30 cellular contexts compared by ENCODE assay signal in genomic region chr15:26661727-26662126, GRCh38.
A peak's percentile ranks its signal among the peaks of the same experiment; 100 is the strongest.
DNase-seq lines count a peak whose midpoint lies in the region; ATAC-seq and TF ChIP-seq lines count a peak whose summit lies in the region.
"Had no signal": no experiment of that assay in that cellular context is flagged by ENCODE, and none has a peak within 500 bp of the region (broad histone marks: within the 10 kb centered on the region; RNA-seq: fewer than 3 reads in every experiment).

No MANE protein-coding gene starts in this region.

- H3K4me3 ChIP-seq in adrenal gland (no peak overlapping the region), esophagus squamous epithelium (no peak overlapping the region)
- H3K4me3 ChIP-seq: gastrocnemius medialis, hepatocyte, left ventricle myocardium inferior, right atrium auricular region had no signal

- DNase-seq in COLO829 (ENCODE audit: low spot score) = peak; percentile 68
- peak; percentile 2 for DNase-seq in MV-4-11 (lab: John Stamatoyannopoulos, UW)
- peak in 5 of 61 donors; percentile 14 to 52 (median 28) for DNase-seq in caudate nucleus (lab: John Stamatoyannopoulos, UW)
- DNase-seq in putamen (ENCODE audit: low spot score) = peak; percentile 63
- no peak for DNase-seq in adrenal gland
- DNase-seq in esophagus squamous epithelium (lab: John Stamatoyannopoulos, UW) = no peak
- DNase-seq: activated CD4-positive, CD25-positive, alpha-beta regulatory T cell treated with anti-CD3 and anti-CD28 coated beads, Interleukin-2, amount 50 U/mL, for 72 hours; activated CD8-positive, alpha-beta T cell treated with anti-CD3 and anti-CD28 coated beads for 36 hours; activated effector memory CD4-positive, alpha-beta T cell treated with Interleukin-2 at 50 U/mL for 16 hours; activated naive CD8-positive, alpha-beta T cell treated with anti-CD3 and anti-CD28 coated beads, Interleukin-2, amount 10 ng/mL, durations not matched to agents 7 days and 5 days; CD4-positive, CD25-positive, alpha-beta regulatory T cell; effector memory CD8-positive, alpha-beta T cell; gastrocnemius medialis; GOT3; left ventricle myocardium inferior; naive thymus-derived CD4-positive, alpha-beta T cell; NCI-H1105 treated with DMSO at 0.1 percent for 48 hours; NCI-H2029 treated with DMSO at 0.1 percent for 48 hours; NCI-H748 treated with DMSO at 0.1 percent for 48 hours; OCI-M1; SHP77; stimulated activated CD4-positive, alpha-beta T cell treated with anti-CD3 and anti-CD28 coated beads, Interleukin-12 subunit alpha, Interleukin-12 subunit beta, amount 100 ng/mL, for 4 hours; stimulated activated CD4-positive, alpha-beta T cell treated with anti-CD3 and anti-CD28 coated beads, Interleukin-4, amount 100 ng/mL, for 24 hours; stimulated activated naive CD4-positive, alpha-beta T cell had no signal

- H3K27ac ChIP-seq in caudate nucleus (ENCODE audit: low read depth, low read length) (peak overlapping the region; percentile 13), adrenal gland (no peak overlapping the region), esophagus squamous epithelium (no peak overlapping the region)
- H3K27ac ChIP-seq: gastrocnemius medialis, hepatocyte, left ventricle myocardium inferior had no signal

- no peak for TF ChIP-seq CTCF in adrenal gland (IDR thresholded peaks at IDR 0.05)
- no peak for TF ChIP-seq CTCF in esophagus squamous epithelium (IDR thresholded peaks at IDR 0.05)

- ATAC-seq in GM18870 (IDR thresholded peaks at IDR 0.05; ENCODE audit: unreplicated experiment) (no peak), GM21515 (IDR thresholded peaks at IDR 0.05; ENCODE audit: unreplicated experiment) (no peak)
- ATAC-seq: activated CD8-positive, alpha-beta T cell treated with anti-CD3 and anti-CD28 coated beads for 36 hours; effector memory CD8-positive, alpha-beta T cell; esophagus mucosa; gastrocnemius medialis; HepG2; naive thymus-derived CD4-positive, alpha-beta T cell had no signal

- H3K27me3 ChIP-seq in adrenal gland = no peaks in the 10 kb centered on the region
- no peaks in the 10 kb centered on the region for H3K27me3 ChIP-seq in esophagus squamous epithelium
- H3K27me3 ChIP-seq: gastrocnemius medialis, hepatocyte, right atrium auricular region had no signal

- intact Hi-C loops in adrenal gland (cut with DNase I) = no loop called here
- intact Hi-C loops in esophagus squamous epithelium (cut with DNase I) = no loop called here

- TF ChIP-seq POLR2A in adrenal gland (IDR thresholded peaks at IDR 0.05) (no peak), esophagus squamous epithelium (IDR thresholded peaks at IDR 0.05) (no peak)

- 64 to 79% (median 74%) methylated on average over 7 of the region's 7 CpGs for WGBS in adrenal gland, 4 donors
- 43 to 68% methylated on average over 7 of the region's 7 CpGs for WGBS in esophagus squamous epithelium, 2 donors

- H3K4me1 ChIP-seq in adrenal gland (replicated peaks in 1 of 2) = no peaks in the 10 kb centered on the region
- peaks cover 0 to 11% (median 0%) of the 10 kb centered on the region in 3 donors for H3K4me1 ChIP-seq in esophagus squamous epithelium
- H3K4me1 ChIP-seq: gastrocnemius medialis had no signal

- no peaks in the 10 kb centered on the region for H3K9me3 ChIP-seq in adrenal gland (replicated peaks in 1 of 3)
- no peaks in the 10 kb centered on the region for H3K9me3 ChIP-seq in esophagus squamous epithelium
- H3K9me3 ChIP-seq: gastrocnemius medialis, left ventricle myocardium inferior, right atrium auricular region had no signal

- H3K36me3 ChIP-seq in adrenal gland (replicated peaks in 1 of 2) = no peaks in the 10 kb centered on the region
- no peaks in the 10 kb centered on the region for H3K36me3 ChIP-seq in esophagus squamous epithelium
- H3K36me3 ChIP-seq: gastrocnemius medialis, left ventricle myocardium inferior, right atrium auricular region had no signal

Comparison
In these comparisons a context has a peak if more than half of its experiments do, and no peak if none do; other contexts are left out.
1. DNase-seq: peak in COLO829 (single experiment), MV-4-11 (single experiment) and putamen (single experiment); none in adrenal gland (0 of 7) and esophagus squamous epithelium (single experiment).